Comparison of ENCODE assay signal across 16 cellular contexts in the genomic region with DNA sequence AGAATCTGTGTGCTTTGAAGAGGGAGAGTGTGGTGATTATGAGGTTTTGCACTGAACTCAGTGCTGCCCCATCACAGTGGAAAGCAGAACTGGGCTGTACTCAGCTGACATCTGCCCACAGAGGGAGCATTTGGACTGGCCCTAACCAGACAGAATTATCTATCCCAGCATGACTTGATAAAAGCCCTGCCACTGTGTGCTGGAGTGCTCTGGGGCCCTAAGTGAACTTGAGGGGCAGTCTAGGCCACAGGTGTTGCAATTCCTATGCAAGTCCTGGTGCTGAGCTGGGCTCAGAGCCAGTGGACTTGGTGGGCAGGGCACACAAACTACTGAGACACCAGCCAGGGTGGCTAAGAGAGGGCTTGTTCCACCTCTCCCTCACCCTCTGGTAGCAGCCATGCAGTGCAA.
DNase-seq lines count a peak whose midpoint lies in the region; ATAC-seq, FAIRE-seq and TF ChIP-seq lines count a peak whose summit lies in the region.
"Had no signal": no experiment of that assay in that cellular context is flagged by ENCODE, and none has a peak within 500 bp of the region (broad histone marks: within the 10 kb centered on the region; RNA-seq: fewer than 3 reads in every experiment).

No MANE protein-coding gene starts in this region.

- peaks cover 11% of the 10 kb centered on the region for H3K9me3 Mint-ChIP-seq in activated B cell treated with CpG ODN at 0.5 μM for 24 hours

- ATAC-seq in A549 (peak; percentile 48 to 50; a peak in 5 of 6 replicates), activated B cell treated with CpG ODN at 0.5 μM for 24 hours (ENCODE audit: low read depth) (peak; percentile 28), left colon (peak; percentile 55), PC-3 (no peak)

- H3K4me3 ChIP-seq in A549 = no peak overlapping the region
- no peak overlapping the region for H3K4me3 ChIP-seq in PC-3 (ENCODE audit: low read length)
- no peak overlapping the region for H3K4me3 ChIP-seq in ascending aorta
- H3K4me3 ChIP-seq: coronary artery, transverse colon had no signal

- POLR2A ChIA-PET in A549 (lab: Yijun Ruan, JAX) (no interaction called here), activated B cell treated with CpG ODN at 0.5 μM for 24 hours (lab: Charles Lee) (no interaction called here), PC-3 (lab: Charles Lee; ENCODE audit: unreplicated experiment) (no interaction called here)

- H3K79me2 ChIP-seq in PC-3 (ENCODE audit: low read length) = no peaks in the 10 kb centered on the region

- H3K9me2 ChIP-seq in PC-3 (replicated peaks; ENCODE audit: low read length) = no peaks in the 10 kb centered on the region

- no peak for TF ChIP-seq POLR2A in A549 (IDR thresholded peaks at IDR 0.05; ENCODE audit: low read length)

- H3F3A ChIP-seq in PC-3 (ENCODE audit: low read length, unreplicated experiment) = no peaks in the 10 kb centered on the region

- BruUV-seq in PC-3 (replicated peaks; lab: Mats Ljungman, UMichigan) = no TSS peak

- H3K27ac ChIP-seq in A549 (no peak overlapping the region), PC-3 (ENCODE audit: low read length) (no peak overlapping the region), ascending aorta (no peak overlapping the region)
- H3K27ac ChIP-seq: coronary artery, KMS-11, transverse colon had no signal

- no peaks in the 10 kb centered on the region for H4K20me1 ChIP-seq in PC-3 (ENCODE audit: low read length)

- TF ChIP-seq RAD21 in A549 (conservative IDR thresholded peaks at IDR 0.05 in 1 of 2, IDR thresholded peaks at IDR 0.05 in 1 of 2) = no peak

- TF ChIP-seq CTCF in A549 (IDR thresholded peaks at IDR 0.05) (no peak), activated B cell treated with CpG ODN at 0.5 μM for 24 hours (IDR thresholded peaks at IDR 0.05) (no peak), PC-3 (conservative IDR thresholded peaks at IDR 0.05; ENCODE audit: low read depth, low read length) (no peak), ascending aorta (IDR thresholded peaks at IDR 0.05) (no peak)

- DNase-seq in A549 (ENCODE audit: low read depth in 1 of 2, low spot score in 1 of 2) (no peak), LHCN-M2 (ENCODE audit: low read depth) (peak; percentile 25), activated B cell treated with CpG ODN at 0.5 μM for 24 hours (no peak), left colon (no peak), NCI-H446 (lab: John Stamatoyannopoulos, UW) (no peak), NCI-H1417 (lab: John Stamatoyannopoulos, UW) (no peak), PC-3 (no peak), ascending aorta (ENCODE audit: low spot score in 2 of 2) (no peak)
- DNase-seq: activated naive CD4-positive, alpha-beta T cell; foreskin fibroblast; NCI-H345; retina; transverse colon had no signal

- no peaks in the 10 kb centered on the region for H3K4me1 ChIP-seq in A549
- no peaks in the 10 kb centered on the region for H3K4me1 ChIP-seq in PC-3 (ENCODE audit: insufficient read depth, low read length)
- H3K4me1 ChIP-seq in ascending aorta = no peaks in the 10 kb centered on the region
- H3K4me1 ChIP-seq: transverse colon had no signal

- no peaks in the 10 kb centered on the region for H3K27me3 ChIP-seq in PC-3 (ENCODE audit: low read length)
- no peaks in the 10 kb centered on the region for H3K27me3 ChIP-seq in ascending aorta
- H3K27me3 ChIP-seq: transverse colon had no signal

- H2AFZ ChIP-seq in PC-3 (ENCODE audit: low read length) = no peak overlapping the region

- no peak overlapping the region for H3K4me3 Mint-ChIP-seq in activated B cell treated with CpG ODN at 0.5 μM for 24 hours

- FAIRE-seq in A549 (lab: Jason Lieb, UNC) = no peak
- FAIRE-seq: H54 had no signal

- H3K27ac Mint-ChIP-seq in activated B cell treated with CpG ODN at 0.5 μM for 24 hours = no peak overlapping the region

- H3K36me3 ChIP-seq in PC-3 (ENCODE audit: low read depth, low read length) (no peaks in the 10 kb centered on the region), ascending aorta (no peaks in the 10 kb centered on the region)
- H3K36me3 ChIP-seq: transverse colon had no signal

- H3K9ac ChIP-seq in PC-3 (ENCODE audit: low read length) = no peak overlapping the region
- H3K9ac ChIP-seq: KMS-11 had no signal

- intact Hi-C loops in activated B cell treated with CpG ODN at 0.5 μM for 24 hours (cut with micrococcal nuclease) = no loop called here
- intact Hi-C loops in left colon (cut with DNase I, micrococcal nuclease) = no loop called here
- intact Hi-C loops in PC-3 (cut with micrococcal nuclease) = no loop called here
- intact Hi-C loops in ascending aorta (cut with DNase I) = no loop called here

- H3K9me3 ChIP-seq in A549 = no peaks in the 10 kb centered on the region
- no peaks in the 10 kb centered on the region for H3K9me3 ChIP-seq in PC-3 (ENCODE audit: low read length)
- H3K9me3 ChIP-seq in ascending aorta = peaks cover 0 to 7% of the 10 kb centered on the region in 2 donors
- H3K9me3 ChIP-seq: transverse colon had no signal

- peaks cover 3% of the 10 kb centered on the region for H3K4me1 Mint-ChIP-seq in activated B cell treated with CpG ODN at 0.5 μM for 24 hours

- CTCF ChIA-PET in A549 (lab: Yijun Ruan, JAX) = no interaction called here
- CTCF ChIA-PET in activated B cell treated with CpG ODN at 0.5 μM for 24 hours (lab: Charles Lee) = no interaction called here
- CTCF ChIA-PET in PC-3 (lab: Charles Lee) = no interaction called here

- no peaks in the 10 kb centered on the region for H3K36me3 Mint-ChIP-seq in activated B cell treated with CpG ODN at 0.5 μM for 24 hours (ENCODE audit: low read depth)

- H3K4me2 ChIP-seq in A549 = no peak overlapping the region
- H3K4me2 ChIP-seq in PC-3 (ENCODE audit: low read length) = no peak overlapping the region
- H3K4me2 ChIP-seq: KMS-11 had no signal

- H3K27me3 Mint-ChIP-seq in activated B cell treated with CpG ODN at 0.5 μM for 24 hours = peaks cover 11% of the 10 kb centered on the region

- no peak for TF ChIP-seq EP300 in A549 (IDR thresholded peaks at IDR 0.05)

TF ChIP-seq in A549, 52 proteins besides CTCF, POLR2A, EP300 and RAD21:
- TF ChIP-seq RCOR1 (IDR thresholded peaks at IDR 0.05; ENCODE audit: low read depth, low read length) = no peak
- no peak for TF ChIP-seq HOXB5 (CRISPR knock-in tag; IDR thresholded peaks at IDR 0.05)
- no peak for TF ChIP-seq HOXA7 (CRISPR knock-in tag; IDR thresholded peaks at IDR 0.05)
- no peak for TF ChIP-seq GATA3 (IDR thresholded peaks at IDR 0.05; ENCODE audit: borderline replicate concordance)
- no peak for TF ChIP-seq MAFK (IDR thresholded peaks at IDR 0.05; ENCODE audit: partially characterized antibody)
- no peak for TF ChIP-seq BHLHE40 (IDR thresholded peaks at IDR 0.05; ENCODE audit: low read depth, low read length)
- TF ChIP-seq RARB (CRISPR knock-in tag; IDR thresholded peaks at IDR 0.05) = no peak
- no peak for TF ChIP-seq NR3C1 (IDR thresholded peaks at IDR 0.05)
- TF ChIP-seq KDM5A (IDR thresholded peaks at IDR 0.05) = no peak
- no peak for TF ChIP-seq ZFP36 (IDR thresholded peaks at IDR 0.05; ENCODE audit: borderline replicate concordance, partially characterized antibody)
